19 cellular contexts compared by ENCODE assay signal in the genomic region with DNA sequence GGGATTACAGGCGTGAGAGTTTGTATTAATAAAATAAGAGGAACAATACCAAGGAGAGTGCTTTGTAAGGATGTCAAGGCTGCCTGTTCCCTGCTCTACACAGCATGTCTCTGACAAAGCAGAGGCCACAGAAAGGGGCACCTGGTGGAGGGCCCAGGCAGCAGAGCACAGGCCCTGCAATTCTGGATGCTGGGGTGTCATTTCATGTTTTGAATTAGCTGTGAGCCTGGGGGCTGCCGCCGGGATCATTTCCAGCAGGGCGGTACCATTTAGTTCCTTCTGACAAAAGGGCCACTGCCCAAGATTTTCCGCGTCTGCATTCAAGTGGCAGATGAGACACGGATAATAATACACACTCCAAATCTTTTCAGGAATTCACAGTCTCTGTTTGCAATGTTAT.
A peak's percentile ranks its signal among the peaks of the same experiment; 100 is the strongest.
DNase-seq lines count a peak whose midpoint lies in the region; ATAC-seq, FAIRE-seq and TF ChIP-seq lines count a peak whose summit lies in the region.
"Had no signal": no experiment of that assay in that cellular context is flagged by ENCODE, and none has a peak within 500 bp of the region (broad histone marks: within the 10 kb centered on the region; RNA-seq: fewer than 3 reads in every experiment).

No MANE protein-coding gene starts in this region.

- no peak for FAIRE-seq in HepG2 (lab: Jason Lieb, UNC)
- FAIRE-seq: keratinocyte, urothelium cell line had no signal

- no peak overlapping the region for H4K91ac ChIP-seq in neuronal stem cell (ENCODE audit: low read depth, low read length, poor library complexity)

- no peak overlapping the region for H2BK12ac ChIP-seq in neuronal stem cell (ENCODE audit: low read length)

- no peaks in the 10 kb centered on the region for H3K79me1 ChIP-seq in neuronal stem cell (ENCODE audit: low read depth, low read length)

- CTCF ChIA-PET in HepG2 (lab: Yijun Ruan, JAX; ENCODE audit: low intra/inter-chr PET ratio, low total read pairs): no interaction called here

- H3K4me1 ChIP-seq in liver (ENCODE audit: control insufficient read depth in 4 of 4, insufficient read depth in 4 of 4, low read length in 3 of 4): peaks cover 8 to 31% (median 20%) of the 10 kb centered on the region in 4 donors
- H3K4me1 ChIP-seq in HepG2 (ENCODE audit: insufficient read depth, low read length): peaks cover 28% of the 10 kb centered on the region
- peaks cover 6 to 7% of the 10 kb centered on the region in 2 donors for H3K4me1 ChIP-seq in neuronal stem cell (ENCODE audit: control insufficient read depth in 2 of 2, insufficient read depth in 1 of 2, low read depth in 1 of 2, low read length in 2 of 2)
- H3K4me1 ChIP-seq in vagina: peaks cover 60% of the 10 kb centered on the region

- TF ChIP-seq EP300 in HepG2 (IDR thresholded peaks at IDR 0.05; ENCODE audit: low read depth in 2 of 2, low read length in 2 of 2): no peak
- TF ChIP-seq EP300 in HepG2 (CRISPR knock-in tag; IDR thresholded peaks at IDR 0.05; ENCODE audit: borderline replicate concordance): no peak

- TF ChIP-seq POLR2A in HepG2 (IDR thresholded peaks at IDR 0.05; ENCODE audit: insufficient read depth in 1 of 2, low read depth in 2 of 2, low read length in 2 of 2) (no peak), vagina (IDR thresholded peaks at IDR 0.05) (no peak)

- no peak overlapping the region for H3K23ac ChIP-seq in neuronal stem cell (ENCODE audit: low read depth, low read length, poor library complexity)

- no peak overlapping the region for H3K14ac ChIP-seq in neuronal stem cell (ENCODE audit: low read length)

- TF ChIP-seq RAD21 in liver (IDR thresholded peaks at IDR 0.05) (no peak), HepG2 (CRISPR knock-in tag; IDR thresholded peaks at IDR 0.05) (no peak)

- H4K8ac ChIP-seq in neuronal stem cell (ENCODE audit: low read depth, low read length): no peak overlapping the region

- H2AK5ac ChIP-seq in neuronal stem cell (ENCODE audit: low read depth, low read length): no peak overlapping the region

- intact Hi-C loops in HepG2 (cut with micrococcal nuclease; ENCODE audit: unreplicated experiment) (no loop called here), vagina (cut with DNase I) (loop anchor here (10.0 kb wide), 1 partner anchor 397 kb away; the partner anchor contains the start of gene GADD45G)

- H2BK120ac ChIP-seq in neuronal stem cell (ENCODE audit: low read depth, low read length): no peak overlapping the region

- no peak overlapping the region for H3K4ac ChIP-seq in neuronal stem cell (ENCODE audit: low read length)

- H3K4me3 ChIP-seq in liver (ENCODE audit: low read depth in 1 of 3, low read length in 3 of 3) (no peak overlapping the region), HepG2 (replicated peaks in 1 of 3; ENCODE audit: insufficient read depth in 1 of 3, low read depth in 2 of 3, low read length in 3 of 3) (no peak overlapping the region), neuronal stem cell (ENCODE audit: low read length in 2 of 2) (no peak overlapping the region), vagina (no peak overlapping the region)

- H3K4me2 ChIP-seq in HepG2 (ENCODE audit: low read depth, low read length) (no peak overlapping the region), neuronal stem cell (ENCODE audit: insufficient read depth, low read length, poor library complexity, severe bottlenecking) (no peak overlapping the region)

- H3K27ac ChIP-seq in liver (ENCODE audit: low read depth in 1 of 2, low read length in 2 of 2): peak overlapping the region; percentile 8 to 16
- H3K27ac ChIP-seq in HepG2 (ENCODE audit: extremely low read length, insufficient read depth, low read length): no peak overlapping the region
- no peak overlapping the region for H3K27ac ChIP-seq in neuronal stem cell (replicated peaks; ENCODE audit: low read length)
- peak overlapping the region; percentile 24 for H3K27ac ChIP-seq in vagina

- DNase-seq in DMS53 (lab: John Stamatoyannopoulos, UW) (peak; percentile 7), DMS53 treated with DMSO at 0.1 percent for 48 hours (lab: John Stamatoyannopoulos, UW; ENCODE audit: unreplicated experiment) (no peak), HepG2 (ENCODE audit: low spot score) (no peak), neuronal stem cell (ENCODE audit: low spot score) (no peak), vagina (ENCODE audit: extremely low spot score in 2 of 2) (no peak), ecto neural progenitor cell (ENCODE audit: low spot score) (no peak), DMS114 treated with DMSO at 0.1 percent for 48 hours (lab: John Stamatoyannopoulos, UW; ENCODE audit: unreplicated experiment) (no peak)
- DNase-seq: 8988T; activated B cell treated with CpG ODN at 0.5 μM for 24 hours; activated CD4-positive, alpha-beta T cell treated with anti-CD3 and anti-CD28 coated beads, Interleukin-2, amount 50 U/mL, for 48 hours; erythroblast; Kasumi-1; naive thymus-derived CD8-positive, alpha-beta T cell; NCI-H1436 treated with DMSO at 0.1 percent for 48 hours; NCI-H345; T-helper 9 cell had no signal

- no peaks in the 10 kb centered on the region for H3K79me2 ChIP-seq in HepG2 (ENCODE audit: insufficient read depth, low read length)

- H3K36me3 ChIP-seq in liver (ENCODE audit: control insufficient read depth in 4 of 4, insufficient read depth in 3 of 4, low read depth in 1 of 4, low read length in 3 of 4) (no peaks in the 10 kb centered on the region), HepG2 (replicated peaks in 1 of 2; ENCODE audit: control insufficient read depth in 1 of 2, insufficient read depth in 2 of 2, low read length in 2 of 2) (no peaks in the 10 kb centered on the region), neuronal stem cell (replicated peaks in 1 of 2; ENCODE audit: control insufficient read depth in 2 of 2, insufficient read depth in 2 of 2, low read length in 2 of 2) (no peaks in the 10 kb centered on the region), vagina (no peaks in the 10 kb centered on the region)

- TF ChIP-seq CTCF in liver (IDR thresholded peaks at IDR 0.05; ENCODE audit: low read depth, low read length, missing input control) (no peak), HepG2 (CRISPR knock-in tag; IDR thresholded peaks at IDR 0.05) (no peak), vagina (IDR thresholded peaks at IDR 0.05) (no peak)

- no peaks in the 10 kb centered on the region for H3K9me3 ChIP-seq in liver (ENCODE audit: control insufficient read depth in 4 of 4, low read length in 3 of 4)
- no peaks in the 10 kb centered on the region for H3K9me3 ChIP-seq in HepG2 (ENCODE audit: low read length)
- peaks cover 0 to 3% of the 10 kb centered on the region in 2 donors for H3K9me3 ChIP-seq in neuronal stem cell (replicated peaks in 1 of 2; ENCODE audit: control insufficient read depth in 2 of 2, insufficient read depth in 1 of 2, low read depth in 1 of 2, low read length in 2 of 2)
- no peaks in the 10 kb centered on the region for H3K9me3 ChIP-seq in vagina

- no peaks in the 10 kb centered on the region for H4K20me1 ChIP-seq in HepG2 (ENCODE audit: insufficient read depth, low read length)

- no peak overlapping the region for H3K18ac ChIP-seq in neuronal stem cell (ENCODE audit: low read length)

- H2BK5ac ChIP-seq in neuronal stem cell (ENCODE audit: low read length): no peak overlapping the region

- H3K27me3 ChIP-seq in liver (ENCODE audit: control insufficient read depth in 4 of 4, insufficient read depth in 4 of 4, low read length in 3 of 4) (no peaks in the 10 kb centered on the region), HepG2 (ENCODE audit: control insufficient read depth in 1 of 2, insufficient read depth in 2 of 2, low read length in 2 of 2) (no peaks in the 10 kb centered on the region), neuronal stem cell (ENCODE audit: control insufficient read depth in 3 of 3, insufficient read depth in 3 of 3, low read depth in 1 of 3, low read length in 3 of 3) (peaks cover 0 to 18% (median 0%) of the 10 kb centered on the region in 3 experiments), vagina (no peaks in the 10 kb centered on the region)

- in situ Hi-C loops in HepG2 (cut with HindIII; ENCODE audit: extremely low pct_ligation_motif_present, low pct_unique_long_range_greater_than_20kb): no loop called here

- BruUV-seq in HepG2 (replicated peaks; lab: Mats Ljungman, UMichigan): no TSS peak

- no peak overlapping the region for H2BK15ac ChIP-seq in neuronal stem cell (ENCODE audit: low read length)

- no peak for ATAC-seq in HepG2
- ATAC-seq: naive thymus-derived CD8-positive, alpha-beta T cell had no signal

- WGBS in liver: 94% methylated on average over 7 of the region's 7 CpGs
- 79% methylated on average over 5 of the region's 7 CpGs for WGBS in HepG2 (ENCODE audit: low lambda C conversion rate)
- WGBS in neuronal stem cell (ENCODE audit: extremely low coverage in 2 of 2, insufficient read length in 2 of 2, insufficient replicate concordance in 1 of 2), 2 donors: no CpG with 5 or more reads among the region's 7 CpGs

- H3K9ac ChIP-seq in liver (ENCODE audit: low read depth in 1 of 2, low read length in 2 of 2) (no peak overlapping the region), HepG2 (ENCODE audit: insufficient read depth, low read depth, low read length) (no peak overlapping the region), neuronal stem cell (ENCODE audit: low read depth, low read length, poor library complexity) (no peak overlapping the region)

- POLR2A ChIA-PET in HepG2 (lab: Yijun Ruan, JAX): no interaction called here

- H2AFZ ChIP-seq in HepG2 (ENCODE audit: low read length) (no peak overlapping the region), neuronal stem cell (ENCODE audit: low read length) (peak overlapping the region; percentile 21)

TF ChIP-seq in liver, 16 proteins besides CTCF, POLR2A, EP300 and RAD21 (continues in another document):
- TF ChIP-seq MAX (IDR thresholded peaks at IDR 0.05) (no peak), TAF1 (conservative IDR thresholded peaks at IDR 0.05) (no peak), RXRA (IDR thresholded peaks at IDR 0.05) (no peak)
- TF ChIP-seq, protein P1, sequence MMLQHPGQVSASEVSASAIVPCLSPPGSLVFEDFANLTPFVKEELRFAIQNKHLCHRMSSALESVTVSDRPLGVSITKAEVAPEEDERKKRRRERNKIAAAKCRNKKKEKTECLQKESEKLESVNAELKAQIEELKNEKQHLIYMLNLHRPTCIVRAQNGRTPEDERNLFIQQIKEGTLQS (IDR thresholded peaks at IDR 0.05): no peak

TF ChIP-seq in HepG2, 621 proteins besides CTCF, POLR2A, EP300 and RAD21 (continues in another document):
- TF ChIP-seq PREB (CRISPR knock-in tag; IDR thresholded peaks at IDR 0.05) (no peak), SIX1 (CRISPR knock-in tag; IDR thresholded peaks at IDR 0.05; ENCODE audit: borderline replicate concordance) (no peak), EEA1 (CRISPR knock-in tag; IDR thresholded peaks at IDR 0.05; ENCODE audit: borderline replicate concordance) (no peak), CENPT (CRISPR knock-in tag; IDR thresholded peaks at IDR 0.05; ENCODE audit: low read depth) (no peak)

Comparison
In these comparisons a context has a peak if more than half of its experiments do, and no peak if none do; other contexts are left out.
1. H3K27ac ChIP-seq: peak in liver (2 of 2) and vagina (single experiment); none in HepG2 (single experiment) and neuronal stem cell (single experiment).